ENCODE assay signal across 24 cellular contexts in genomic region chr2:231527091-231527395, GRCh38. TPM values are rescaled to one million over a fixed set of nuclear protein-coding genes. Genes with fewer than 3 reads are reported as not detected.
DNase-seq lines count a peak whose midpoint lies in the region; ATAC-seq and TF ChIP-seq lines count a peak whose summit lies in the region.
"Had no signal": no experiment of that assay in that cellular context is flagged by ENCODE, and none has a peak within 500 bp of the region (broad histone marks: within the 10 kb centered on the region; RNA-seq: fewer than 3 reads in every experiment).

No MANE protein-coding gene starts in this region.

- no peaks in the 10 kb centered on the region for H3K36me3 ChIP-seq in endodermal cell (ENCODE audit: control insufficient read depth, insufficient read depth, low read length)

- no peak overlapping the region for H3K9ac ChIP-seq in endodermal cell (ENCODE audit: extremely low read depth, low read length, poor library complexity, severe bottlenecking)

- H3K4me1 Mint-ChIP-seq in activated naive CD4-positive, alpha-beta T cell treated with anti-CD3 and anti-CD28 coated beads, Interleukin-2, amount 50 U/mL, for 24 hours: peaks cover 20% of the 10 kb centered on the region
- H3K4me1 Mint-ChIP-seq in endodermal cell: peaks cover under 1% of the 10 kb centered on the region
- peaks cover 62 to 71% of the 10 kb centered on the region in 2 donors for H3K4me1 Mint-ChIP-seq in natural killer cell treated with Interleukin-12 subunit alpha and Interleukin-12 subunit beta and Interleukin-15 and Interleukin-18, amount 100 ng/mL, for 72 hours (ENCODE audit: low read depth in 2 of 2)

- peaks cover 4% of the 10 kb centered on the region for H3K27me3 Mint-ChIP-seq in activated naive CD4-positive, alpha-beta T cell treated with anti-CD3 and anti-CD28 coated beads, Interleukin-2, amount 50 U/mL, for 24 hours
- peaks cover 40% of the 10 kb centered on the region for H3K27me3 Mint-ChIP-seq in endodermal cell (ENCODE audit: insufficient read depth)
- no peaks in the 10 kb centered on the region for H3K27me3 Mint-ChIP-seq in natural killer cell treated with Interleukin-12 subunit alpha and Interleukin-12 subunit beta and Interleukin-15 and Interleukin-18, amount 100 ng/mL, for 72 hours

- WGBS in endodermal cell (ENCODE audit: insufficient coverage in 1 of 2, insufficient read length in 1 of 2), 2 experiments: 88% methylated on average over 6 to 7 of the region's 7 CpGs

- no peaks in the 10 kb centered on the region for H3K9me3 Mint-ChIP-seq in activated naive CD4-positive, alpha-beta T cell treated with anti-CD3 and anti-CD28 coated beads, Interleukin-2, amount 50 U/mL, for 24 hours
- no peaks in the 10 kb centered on the region for H3K9me3 Mint-ChIP-seq in activated naive CD4-positive, alpha-beta T cell treated with anti-CD3 and anti-CD28 coated beads, Interleukin-2, amount 50 U/mL, for 72 hours
- no peaks in the 10 kb centered on the region for H3K9me3 Mint-ChIP-seq in endodermal cell
- H3K9me3 Mint-ChIP-seq in natural killer cell treated with Interleukin-12 subunit alpha and Interleukin-12 subunit beta and Interleukin-15 and Interleukin-18, amount 100 ng/mL, for 72 hours: no peaks in the 10 kb centered on the region
- H3K9me3 Mint-ChIP-seq: IgD-negative memory B cell had no signal

- H3K27ac Mint-ChIP-seq in activated naive CD4-positive, alpha-beta T cell treated with anti-CD3 and anti-CD28 coated beads, Interleukin-2, amount 50 U/mL, for 24 hours: no peak overlapping the region
- no peak overlapping the region for H3K27ac Mint-ChIP-seq in activated naive CD4-positive, alpha-beta T cell treated with anti-CD3 and anti-CD28 coated beads, Interleukin-2, amount 50 U/mL, for 72 hours
- no peak overlapping the region for H3K27ac Mint-ChIP-seq in endodermal cell
- peak overlapping the region; percentile 72 to 85 for H3K27ac Mint-ChIP-seq in natural killer cell treated with Interleukin-12 subunit alpha and Interleukin-12 subunit beta and Interleukin-15 and Interleukin-18, amount 100 ng/mL, for 72 hours
- H3K27ac Mint-ChIP-seq: B cell, CD14-positive monocyte, IgD-negative memory B cell had no signal

- no peak for DNase-seq in activated naive CD4-positive, alpha-beta T cell treated with anti-CD3 and anti-CD28 coated beads, Interleukin-2, amount 50 U/mL, for 72 hours (ENCODE audit: low spot score in 2 of 2)
- DNase-seq in endodermal cell (peak; percentile 69), left colon (no peak), NCI-H510A treated with DMSO at 0.1 percent for 48 hours (lab: John Stamatoyannopoulos, UW) (no peak)
- no peak for DNase-seq in natural killer cell treated with Interleukin-12 subunit alpha and Interleukin-12 subunit beta and Interleukin-15 and Interleukin-18, amount 100 ng/mL, for 72 hours (ENCODE audit: low spot score)
- DNase-seq: DMS53, Karpas-422, MV-4-11, NCI-H1694, NCI-H2081, NCI-H2171, NCI-H345, NCI-H524 treated with DMSO at 0.1 percent for 48 hours, OCI-M1, Right ventricle myocardium superior had no signal

- intact Hi-C loops in left colon (cut with DNase I, micrococcal nuclease): no loop called here

- H3K4me3 ChIP-seq in endodermal cell (ENCODE audit: low read length): no peak overlapping the region
- H3K4me3 ChIP-seq: A549 had no signal

- no peak for TF ChIP-seq CTCF in endodermal cell (conservative IDR thresholded peaks at IDR 0.05)

- H3K4me3 Mint-ChIP-seq in activated naive CD4-positive, alpha-beta T cell treated with anti-CD3 and anti-CD28 coated beads, Interleukin-2, amount 50 U/mL, for 24 hours: peak overlapping the region; percentile 8
- no peak overlapping the region for H3K4me3 Mint-ChIP-seq in endodermal cell
- peak overlapping the region; percentile 60 for H3K4me3 Mint-ChIP-seq in natural killer cell treated with Interleukin-12 subunit alpha and Interleukin-12 subunit beta and Interleukin-15 and Interleukin-18, amount 100 ng/mL, for 72 hours
- H3K4me3 Mint-ChIP-seq: B cell, CD14-positive monocyte, IgD-negative memory B cell had no signal

- no peaks in the 10 kb centered on the region for H3K4me1 ChIP-seq in endodermal cell (ENCODE audit: control insufficient read depth, insufficient read depth, low read length)

- no peaks in the 10 kb centered on the region for H3K9me3 ChIP-seq in endodermal cell (ENCODE audit: control insufficient read depth, low read length)
- H3K9me3 ChIP-seq: A549 had no signal

- no peak overlapping the region for H3K27ac ChIP-seq in endodermal cell (ENCODE audit: low read depth, low read length)
- H3K27ac ChIP-seq: A549 had no signal

- no peaks in the 10 kb centered on the region for H3K36me3 Mint-ChIP-seq in activated naive CD4-positive, alpha-beta T cell treated with anti-CD3 and anti-CD28 coated beads, Interleukin-2, amount 50 U/mL, for 24 hours
- H3K36me3 Mint-ChIP-seq in activated naive CD4-positive, alpha-beta T cell treated with anti-CD3 and anti-CD28 coated beads, Interleukin-2, amount 50 U/mL, for 72 hours: no peaks in the 10 kb centered on the region
- H3K36me3 Mint-ChIP-seq in endodermal cell (ENCODE audit: low read depth): no peaks in the 10 kb centered on the region
- no peaks in the 10 kb centered on the region for H3K36me3 Mint-ChIP-seq in natural killer cell treated with Interleukin-12 subunit alpha and Interleukin-12 subunit beta and Interleukin-15 and Interleukin-18, amount 100 ng/mL, for 72 hours
- H3K36me3 Mint-ChIP-seq: IgD-negative memory B cell had no signal

- peaks cover 37% of the 10 kb centered on the region for H3K27me3 ChIP-seq in endodermal cell (ENCODE audit: control insufficient read depth, insufficient read depth, low read length, poor library complexity, severe bottlenecking)

- ATAC-seq in activated naive CD4-positive, alpha-beta T cell treated with anti-CD3 and anti-CD28 coated beads, Interleukin-2, amount 50 U/mL, for 72 hours: no peak
- ATAC-seq in natural killer cell treated with Interleukin-12 subunit alpha and Interleukin-12 subunit beta and Interleukin-15 and Interleukin-18, amount 100 ng/mL, for 72 hours: no peak
- ATAC-seq in HG03469 (IDR thresholded peaks at IDR 0.05; ENCODE audit: unreplicated experiment) (no peak), left colon (no peak)
- ATAC-seq: A549, HCT116 had no signal

RNA-seq across cellular contexts. Expression of gene NMUR1, which starts 3.2 kb away (rescaled TPM):
- total RNA-seq in activated naive CD4-positive, alpha-beta T cell treated with anti-CD3 and anti-CD28 coated beads, Interleukin-2, amount 50 U/mL, for 72 hours: not detected
- total RNA-seq in endodermal cell: under 1 TPM; 0.07 to 0.29 TPM
- polyA plus RNA-seq in endodermal cell (2013, experiment 1 of 2): 0.50 TPM
- polyA plus RNA-seq in endodermal cell (2013, experiment 2 of 2): 0.25 TPM
- 1 to 10 TPM; 3.1 to 3.4 TPM for total RNA-seq in natural killer cell treated with Interleukin-12 subunit alpha and Interleukin-12 subunit beta and Interleukin-15 and Interleukin-18, amount 100 ng/mL, for 72 hours
- 1 to 10 TPM in 1 of 2 donors, under 1 TPM in 1; 0.15 to 1.3 TPM for total RNA-seq in left colon
- total RNA-seq: M059J, RPMI7951 had no signal
- polyA plus RNA-seq: A549, CD14-positive monocyte had no signal

Comparison
In these comparisons a context has a peak if more than half of its experiments do, and no peak if none do; other contexts are left out.
1. H3K27ac Mint-ChIP-seq: peak in natural killer cell treated with Interleukin-12 subunit alpha and Interleukin-12 subunit beta and Interleukin-15 and Interleukin-18, amount 100 ng/mL, for 72 hours (2 of 2); none in activated naive CD4-positive, alpha-beta T cell treated with anti-CD3 and anti-CD28 coated beads, Interleukin-2, amount 50 U/mL, for 24 hours (single experiment), activated naive CD4-positive, alpha-beta T cell treated with anti-CD3 and anti-CD28 coated beads, Interleukin-2, amount 50 U/mL, for 72 hours (0 of 2) and endodermal cell (single experiment).